ENCODE assay signal across 1 cellular context in the genomic region with DNA sequence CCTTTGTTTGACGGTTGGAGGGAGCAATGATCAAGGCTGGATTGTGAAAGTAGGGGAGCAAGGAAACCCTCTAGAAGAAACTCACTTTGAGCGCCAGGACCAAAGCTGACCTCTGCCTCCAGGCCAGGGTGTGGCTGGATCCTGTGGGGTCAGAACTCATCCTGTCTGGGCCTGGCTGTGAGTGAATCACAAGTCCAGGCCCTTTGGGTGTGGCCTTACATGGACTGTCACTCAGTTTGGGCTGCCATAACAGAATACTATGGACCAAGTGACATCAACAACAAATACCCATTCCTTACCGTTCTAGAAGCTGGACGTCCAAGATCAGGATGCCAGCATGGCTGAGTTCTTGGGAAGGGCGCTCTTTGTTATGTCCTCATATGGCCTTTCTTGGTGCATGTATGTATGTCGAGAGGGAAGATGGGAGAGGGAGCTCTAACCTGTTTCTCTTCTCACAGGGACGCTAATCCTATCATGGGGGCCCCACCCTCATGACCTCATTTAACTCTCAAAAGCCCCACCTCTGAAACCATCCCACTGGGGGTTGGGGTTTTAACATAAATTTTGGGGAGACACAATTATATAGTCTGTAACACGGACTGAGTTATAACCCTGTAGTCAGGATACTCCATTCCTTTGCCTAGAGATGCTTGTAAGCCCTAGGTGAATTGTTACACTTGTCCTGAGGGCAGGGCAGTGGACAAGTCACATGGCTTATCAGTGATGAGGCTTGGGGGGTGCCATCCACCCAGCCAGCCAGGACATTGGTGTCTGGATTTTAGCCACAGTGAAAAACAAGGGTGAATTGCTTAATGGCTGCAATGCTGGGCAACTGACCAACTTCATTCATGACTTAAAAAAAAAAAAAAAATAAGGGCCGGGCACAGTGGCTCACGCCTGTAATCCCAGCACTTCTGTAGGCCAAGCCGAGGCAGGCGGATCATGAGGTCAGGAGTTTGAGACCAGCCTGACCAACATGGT.
A peak's percentile ranks its signal among the peaks of the same experiment; 100 is the strongest.
TF ChIP-seq lines count a peak whose summit lies in the region.

No MANE protein-coding gene starts in this region.

TF ChIP-seq in liver, 16 proteins besides CTCF, POLR2A, EP300 and RAD21 (continued from another document):
- peak; percentile 24 to 79 for TF ChIP-seq RXRA (IDR thresholded peaks at IDR 0.05)
- TF ChIP-seq, protein P1, sequence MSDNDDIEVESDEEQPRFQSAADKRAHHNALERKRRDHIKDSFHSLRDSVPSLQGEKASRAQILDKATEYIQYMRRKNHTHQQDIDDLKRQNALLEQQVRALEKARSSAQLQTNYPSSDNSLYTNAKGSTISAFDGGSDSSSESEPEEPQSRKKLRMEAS (IDR thresholded peaks at IDR 0.05), result no peak
- TF ChIP-seq ATF3 (IDR thresholded peaks at IDR 0.05), result peak; percentile 11
- peak; percentile 84 for TF ChIP-seq YY1 (IDR thresholded peaks at IDR 0.05)
- TF ChIP-seq TAF1 (conservative IDR thresholded peaks at IDR 0.05), result no peak
- TF ChIP-seq HNF4A (conservative IDR thresholded peaks at IDR 0.05), result peak; percentile 38 to 67
- TF ChIP-seq SP1 (IDR thresholded peaks at IDR 0.05), result peak; percentile 17
TF ChIP-seq in liver: peak in this region for 8.
